ENCODE assay signal across 2 cellular contexts in the genomic region with DNA sequence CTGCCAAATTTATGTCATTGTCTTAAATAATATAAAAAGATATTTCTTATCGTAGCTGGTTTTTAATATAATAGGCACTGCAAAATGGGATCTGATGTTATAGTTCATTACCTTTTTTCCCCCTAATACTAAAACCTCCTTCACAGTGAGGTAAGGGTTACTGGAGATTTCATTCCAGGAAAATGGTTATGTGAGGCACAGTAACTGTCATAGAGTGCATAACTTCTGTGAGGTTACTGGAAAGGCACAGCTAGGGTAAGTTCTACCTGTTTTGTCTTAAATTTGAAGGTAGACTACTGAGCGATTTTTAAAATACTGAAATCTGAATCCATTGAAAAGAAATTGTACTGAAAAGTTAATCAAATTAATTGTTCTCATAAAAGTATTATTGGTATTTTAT.
TF ChIP-seq lines count a peak whose summit lies in the region.

No MANE protein-coding gene starts in this region.

TF ChIP-seq in A549, 52 proteins besides CTCF, POLR2A, EP300 and RAD21:
- TF ChIP-seq HDAC2 (IDR thresholded peaks at IDR 0.05) (no peak), ELK1 (IDR thresholded peaks at IDR 0.05; ENCODE audit: low read depth, low read length) (no peak), POLR2AphosphoS2 (conservative IDR thresholded peaks at IDR 0.05; ENCODE audit: low read length) (no peak), ZNF302 (CRISPR knock-in tag; IDR thresholded peaks at IDR 0.05) (no peak), MAFK (IDR thresholded peaks at IDR 0.05; ENCODE audit: partially characterized antibody) (no peak), FOXS1 (CRISPR knock-in tag; IDR thresholded peaks at IDR 0.05) (no peak), ZFP36 (IDR thresholded peaks at IDR 0.05; ENCODE audit: borderline replicate concordance, partially characterized antibody) (no peak), RNF2 (IDR thresholded peaks at IDR 0.05; ENCODE audit: borderline replicate concordance, low read depth) (no peak), KDM1A (IDR thresholded peaks at IDR 0.05; ENCODE audit: low read depth) (no peak), HEYL (CRISPR knock-in tag; IDR thresholded peaks at IDR 0.05) (no peak), NR3C1 (IDR thresholded peaks at IDR 0.05) (no peak), ZSCAN20 (CRISPR knock-in tag; IDR thresholded peaks at IDR 0.05) (no peak), CBX2 (IDR thresholded peaks at IDR 0.05; ENCODE audit: borderline replicate concordance, low read depth) (no peak), FOSB (CRISPR knock-in tag; IDR thresholded peaks at IDR 0.05) (no peak), RARB (CRISPR knock-in tag; IDR thresholded peaks at IDR 0.05) (no peak), CEBPB (IDR thresholded peaks at IDR 0.05) (no peak), NPAS2 (CRISPR knock-in tag; IDR thresholded peaks at IDR 0.05; ENCODE audit: borderline replicate concordance) (no peak), FOSL2 (IDR thresholded peaks at IDR 0.05) (no peak), FOSL2 (CRISPR knock-in tag; IDR thresholded peaks at IDR 0.05) (no peak)
- TF ChIP-seq, protein P1, sequence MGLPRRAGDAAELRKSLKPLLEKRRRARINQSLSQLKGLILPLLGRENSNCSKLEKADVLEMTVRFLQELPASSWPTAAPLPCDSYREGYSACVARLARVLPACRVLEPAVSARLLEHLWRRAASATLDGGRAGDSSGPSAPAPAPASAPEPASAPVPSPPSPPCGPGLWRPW (IDR thresholded peaks at IDR 0.05) = no peak
- TF ChIP-seq, protein P2, sequence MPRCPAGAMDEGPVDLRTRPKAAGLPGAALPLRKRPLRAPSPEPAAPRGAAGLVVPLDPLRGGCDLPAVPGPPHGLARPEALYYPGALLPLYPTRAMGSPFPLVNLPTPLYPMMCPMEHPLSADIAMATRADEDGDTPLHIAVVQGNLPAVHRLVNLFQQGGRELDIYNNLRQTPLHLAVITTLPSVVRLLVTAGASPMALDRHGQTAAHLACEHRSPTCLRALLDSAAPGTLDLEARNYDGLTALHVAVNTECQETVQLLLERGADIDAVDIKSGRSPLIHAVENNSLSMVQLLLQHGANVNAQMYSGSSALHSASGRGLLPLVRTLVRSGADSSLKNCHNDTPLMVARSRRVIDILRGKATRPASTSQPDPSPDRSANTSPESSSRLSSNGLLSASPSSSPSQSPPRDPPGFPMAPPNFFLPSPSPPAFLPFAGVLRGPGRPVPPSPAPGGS (IDR thresholded peaks at IDR 0.05) = no peak

TF ChIP-seq in H1, 55 proteins besides CTCF, POLR2A, EP300 and RAD21:
- TF ChIP-seq HDAC6 (IDR thresholded peaks at IDR 0.05; ENCODE audit: low read depth, low read length) (no peak), MAX (IDR thresholded peaks at IDR 0.05) (no peak), CBX8 (IDR thresholded peaks at IDR 0.05; ENCODE audit: borderline replicate concordance, low read depth, low read length) (no peak), JUN (IDR thresholded peaks at IDR 0.05; ENCODE audit: low read depth, low read length) (no peak), SIN3A (conservative IDR thresholded peaks at IDR 0.05 in 1 of 2, IDR thresholded peaks at IDR 0.05 in 1 of 2; ENCODE audit: low read depth in 1 of 2, low read length in 2 of 2) (no peak), SRF (IDR thresholded peaks at IDR 0.05; ENCODE audit: low read depth, low read length) (no peak), POLR2AphosphoS5 (IDR thresholded peaks at IDR 0.05; ENCODE audit: low read depth, low read length) (no peak), BRCA1 (IDR thresholded peaks at IDR 0.05; ENCODE audit: low read depth, low read length) (no peak), TEAD4 (IDR thresholded peaks at IDR 0.05; ENCODE audit: low read depth, low read length) (no peak), NANOG (IDR thresholded peaks at IDR 0.05; ENCODE audit: insufficient read depth, low read depth, low read length, poor library complexity, severe bottlenecking) (no peak), FOSL1 (IDR thresholded peaks at IDR 0.05; ENCODE audit: insufficient read depth, low read depth, low read length) (no peak), TAF1 (IDR thresholded peaks at IDR 0.05; ENCODE audit: low read depth, low read length) (no peak), CREB1 (IDR thresholded peaks at IDR 0.05) (no peak), CHD2 (IDR thresholded peaks at IDR 0.05; ENCODE audit: low read length) (no peak), KDM1A (IDR thresholded peaks at IDR 0.05; ENCODE audit: borderline replicate concordance, low read length) (no peak), SIRT6 (IDR thresholded peaks at IDR 0.05; ENCODE audit: low read length) (no peak)
- TF ChIP-seq, protein P3, sequence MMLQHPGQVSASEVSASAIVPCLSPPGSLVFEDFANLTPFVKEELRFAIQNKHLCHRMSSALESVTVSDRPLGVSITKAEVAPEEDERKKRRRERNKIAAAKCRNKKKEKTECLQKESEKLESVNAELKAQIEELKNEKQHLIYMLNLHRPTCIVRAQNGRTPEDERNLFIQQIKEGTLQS (IDR thresholded peaks at IDR 0.05; ENCODE audit: insufficient read depth, low read depth, low read length) = no peak
